ENCODE assay signal across 2 cellular contexts in genomic region chr3:184677344-184678316, GRCh38.
A peak's percentile ranks its signal among the peaks of the same experiment; 100 is the strongest.
TF ChIP-seq lines count a peak whose summit lies in the region.

No MANE protein-coding gene starts in this region.

TF ChIP-seq in HEK293, 187 proteins besides CTCF, POLR2A, EP300 and RAD21:
- TF ChIP-seq ZIC2 (tag by site-specific recombination; IDR thresholded peaks at IDR 0.05) (peak; percentile 47), PATZ1 (tag by site-specific recombination; IDR thresholded peaks at IDR 0.05) (no peak)
- TF ChIP-seq, protein P1, sequence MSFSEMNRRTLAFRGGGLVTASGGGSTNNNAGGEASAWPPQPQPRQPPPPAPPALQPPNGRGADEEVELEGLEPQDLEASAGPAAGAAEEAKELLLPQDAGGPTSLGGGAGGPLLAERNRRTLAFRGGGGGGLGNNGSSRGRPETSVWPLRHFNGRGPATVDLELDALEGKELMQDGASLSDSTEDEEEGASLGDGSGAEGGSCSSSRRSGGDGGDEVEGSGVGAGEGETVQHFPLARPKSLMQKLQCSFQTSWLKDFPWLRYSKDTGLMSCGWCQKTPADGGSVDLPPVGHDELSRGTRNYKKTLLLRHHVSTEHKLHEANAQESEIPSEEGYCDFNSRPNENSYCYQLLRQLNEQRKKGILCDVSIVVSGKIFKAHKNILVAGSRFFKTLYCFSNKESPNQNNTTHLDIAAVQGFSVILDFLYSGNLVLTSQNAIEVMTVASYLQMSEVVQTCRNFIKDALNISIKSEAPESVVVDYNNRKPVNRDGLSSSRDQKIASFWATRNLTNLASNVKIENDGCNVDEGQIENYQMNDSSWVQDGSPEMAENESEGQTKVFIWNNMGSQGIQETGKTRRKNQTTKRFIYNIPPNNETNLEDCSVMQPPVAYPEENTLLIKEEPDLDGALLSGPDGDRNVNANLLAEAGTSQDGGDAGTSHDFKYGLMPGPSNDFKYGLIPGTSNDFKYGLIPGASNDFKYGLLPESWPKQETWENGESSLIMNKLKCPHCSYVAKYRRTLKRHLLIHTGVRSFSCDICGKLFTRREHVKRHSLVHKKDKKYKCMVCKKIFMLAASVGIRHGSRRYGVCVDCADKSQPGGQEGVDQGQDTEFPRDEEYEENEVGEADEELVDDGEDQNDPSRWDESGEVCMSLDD (tag by site-specific recombination; IDR thresholded peaks at IDR 0.05) = no peak

TF ChIP-seq in K562, 482 proteins besides CTCF, POLR2A, EP300 and RAD21:
- TF ChIP-seq IRF2 (CRISPR knock-in tag; IDR thresholded peaks at IDR 0.05) (no peak), CEBPG (CRISPR knock-in tag; IDR thresholded peaks at IDR 0.05) (no peak), CEBPG (tag; conservative IDR thresholded peaks at IDR 0.05 in 1 of 2, IDR thresholded peaks at IDR 0.05 in 1 of 2) (0 out of 4 replicates have a peak, but pooled peaks of 1 of the 2 experiments have one; percentile 18), ATF3 (IDR thresholded peaks at IDR 0.05) (peak; percentile 41; the same call in 1 of the 2 replicates), ATF3 (CRISPR knock-in tag; conservative IDR thresholded peaks at IDR 0.05) (no peak)
